Comparison of ENCODE assay signal across 8 cellular contexts in genomic region chr12:120012067-120012621, GRCh38.
DNase-seq lines count a peak whose midpoint lies in the region; ATAC-seq and TF ChIP-seq lines count a peak whose summit lies in the region.

No MANE protein-coding gene starts in this region.

- peak; percentile 83 for ATAC-seq in GM21390 (IDR thresholded peaks at IDR 0.05; ENCODE audit: unreplicated experiment)
- peak; percentile 55 for ATAC-seq in HG03469 (IDR thresholded peaks at IDR 0.05; ENCODE audit: unreplicated experiment)

- DNase-seq in COR-L47 (lab: John Stamatoyannopoulos, UW) (peak; percentile 32), fibroblast of mammary gland (ENCODE audit: low read depth) (peak; percentile 38), ecto neural progenitor cell (ENCODE audit: low spot score) (no peak), globus pallidus (ENCODE audit: low spot score) (no peak)
- DNase-seq in activated CD4-positive, alpha-beta T cell treated with anti-CD3 and anti-CD28 coated beads, Interleukin-2, amount 50 U/mL, for 48 hours: peak; percentile 67 to 80
- peak; percentile 23 to 49 for DNase-seq in stimulated activated CD8-positive, alpha-beta memory T cell treated with anti-CD3 and anti-CD28 coated beads, Interleukin-4, amount 100 ng/mL, for 1 hour (ENCODE audit: low read depth in 2 of 2, low spot score in 1 of 2)

- no peak overlapping the region for H3K4me3 ChIP-seq in fibroblast of mammary gland (ENCODE audit: control insufficient read depth, low read depth, low read length)

- TF ChIP-seq CTCF in fibroblast of mammary gland (conservative IDR thresholded peaks at IDR 0.05; ENCODE audit: control insufficient read depth, insufficient read depth, low read depth, low read length): no peak

Comparison
In these comparisons a context has a peak if more than half of its experiments do, and no peak if none do; other contexts are left out.
1. DNase-seq: peak in COR-L47 (single experiment), activated CD4-positive, alpha-beta T cell treated with anti-CD3 and anti-CD28 coated beads, Interleukin-2, amount 50 U/mL, for 48 hours (2 of 2), fibroblast of mammary gland (single experiment) and stimulated activated CD8-positive, alpha-beta memory T cell treated with anti-CD3 and anti-CD28 coated beads, Interleukin-4, amount 100 ng/mL, for 1 hour (2 of 2); none in ecto neural progenitor cell (single experiment) and globus pallidus (single experiment).